8 cellular contexts compared by ENCODE assay signal in genomic region chr11:45180888-45181594, GRCh38. TPM values are rescaled to one million over a fixed set of nuclear protein-coding genes. Genes with fewer than 3 reads are reported as not detected.
A peak's percentile ranks its signal among the peaks of the same experiment; 100 is the strongest.
DNase-seq lines count a peak whose midpoint lies in the region; ATAC-seq, FAIRE-seq and TF ChIP-seq lines count a peak whose summit lies in the region.

No MANE protein-coding gene starts in this region.

- BruUV-seq in endothelial cell of umbilical vein (replicated peaks; lab: Mats Ljungman, UMichigan) = no TSS peak

- no peak overlapping the region for H3K4me3 Mint-ChIP-seq in activated CD4-positive, alpha-beta memory T cell treated with anti-CD3 and anti-CD28 coated beads, Interleukin-2, amount 10 ng/mL, durations not matched to agents 7 days and 5 days

- H4K20me1 ChIP-seq in BLaER1 (no peaks in the 10 kb centered on the region), endothelial cell of umbilical vein (replicated peaks; ENCODE audit: control insufficient read depth, extremely low read depth, insufficient read depth, low read length) (no peaks in the 10 kb centered on the region)

- H3K27ac Mint-ChIP-seq in activated CD4-positive, alpha-beta memory T cell treated with anti-CD3 and anti-CD28 coated beads, Interleukin-2, amount 10 ng/mL, durations not matched to agents 7 days and 5 days = no peak overlapping the region

- H3K4me1 Mint-ChIP-seq in activated CD4-positive, alpha-beta memory T cell treated with anti-CD3 and anti-CD28 coated beads, Interleukin-2, amount 10 ng/mL, durations not matched to agents 7 days and 5 days = peaks cover 3% of the 10 kb centered on the region

- ATAC-seq in GM19455 (IDR thresholded peaks at IDR 0.05; ENCODE audit: unreplicated experiment) = no peak
- no peak for ATAC-seq in HG02870 (IDR thresholded peaks at IDR 0.05; ENCODE audit: unreplicated experiment)

- FAIRE-seq in endothelial cell of umbilical vein (lab: Jason Lieb, UNC) = peak; percentile 61

- no peak for TF ChIP-seq CTCF in endothelial cell of umbilical vein (IDR thresholded peaks at IDR 0.05; ENCODE audit: extremely low read depth in 1 of 2, insufficient read depth in 1 of 2, low read depth in 1 of 2, low read length in 2 of 2)

- peak overlapping the region; percentile 96 for H3K4me2 ChIP-seq in BLaER1
- H3K4me2 ChIP-seq in endothelial cell of umbilical vein (ENCODE audit: insufficient read depth, low read length) = peak overlapping the region; percentile 54

- POLR2A ChIA-PET in activated CD4-positive, alpha-beta memory T cell treated with anti-CD3 and anti-CD28 coated beads, Interleukin-2, amount 10 ng/mL, durations not matched to agents 7 days and 5 days (lab: Charles Lee) = no interaction called here
- POLR2A ChIA-PET in endothelial cell of umbilical vein (lab: Charles Lee) = interaction anchor here (0.6 to 1.0 kb wide), 2 partner anchors 14 to 22 kb away, joined by 3 to 6 read pairs; no protein-coding TSS in a partner anchor

- H3K9me1 ChIP-seq in endothelial cell of umbilical vein (replicated peaks; ENCODE audit: control insufficient read depth, extremely low read depth, insufficient read depth, low read length) = no peaks in the 10 kb centered on the region

- peaks cover 33% of the 10 kb centered on the region for H3K4me1 ChIP-seq in BLaER1
- H3K4me1 ChIP-seq in HUES64 (ENCODE audit: insufficient read depth, low read length) = peaks cover 12% of the 10 kb centered on the region
- H3K4me1 ChIP-seq in endothelial cell of umbilical vein (ENCODE audit: control insufficient read depth, extremely low read depth, insufficient read depth, low read length) = peaks cover 12% of the 10 kb centered on the region
- peaks cover 12% of the 10 kb centered on the region in 2 donors for H3K4me1 ChIP-seq in mucosa of rectum (ENCODE audit: control insufficient read depth in 2 of 2, insufficient read depth in 2 of 2, low read length in 2 of 2)
- H3K4me1 ChIP-seq in subcutaneous abdominal adipose tissue (ENCODE audit: control insufficient read depth in 5 of 5, insufficient read depth in 5 of 5, low read length in 5 of 5) = peaks cover 2 to 18% (median 15%) of the 10 kb centered on the region in 5 donors

- CTCF ChIA-PET in activated CD4-positive, alpha-beta memory T cell treated with anti-CD3 and anti-CD28 coated beads, Interleukin-2, amount 10 ng/mL, durations not matched to agents 7 days and 5 days (lab: Charles Lee) = no interaction called here
- CTCF ChIA-PET in endothelial cell of umbilical vein (lab: Charles Lee) = interaction anchor here (1.1 to 5.5 kb wide), 8 partner anchors 14 to 591 kb away, joined by 3 to 35 read pairs (median 4); no protein-coding TSS in a partner anchor

- intact Hi-C loops in endothelial cell of umbilical vein (cut with micrococcal nuclease) = loop anchor here (1.0 to 5.0 kb wide), 4 partner anchors 29 to 151 kb away; no protein-coding TSS in a partner anchor

- H3K9me3 Mint-ChIP-seq in activated CD4-positive, alpha-beta memory T cell treated with anti-CD3 and anti-CD28 coated beads, Interleukin-2, amount 10 ng/mL, durations not matched to agents 7 days and 5 days = no peaks in the 10 kb centered on the region

- no peaks in the 10 kb centered on the region for H3K27me3 ChIP-seq in BLaER1
- peaks cover 11% of the 10 kb centered on the region; the same call in 1 of the 2 replicates for H3K27me3 ChIP-seq in HUES64 (ENCODE audit: insufficient read depth, low read length)
- no peaks in the 10 kb centered on the region for H3K27me3 ChIP-seq in endothelial cell of umbilical vein (ENCODE audit: control insufficient read depth in 2 of 2, insufficient read depth in 2 of 2, low read length in 2 of 2)
- H3K27me3 ChIP-seq in mucosa of rectum (ENCODE audit: control insufficient read depth in 2 of 2, insufficient read depth in 2 of 2, low read length in 2 of 2) = no peaks in the 10 kb centered on the region
- no peaks in the 10 kb centered on the region for H3K27me3 ChIP-seq in subcutaneous abdominal adipose tissue (ENCODE audit: control insufficient read depth in 5 of 5, insufficient read depth in 4 of 5, low read length in 5 of 5)

- no peaks in the 10 kb centered on the region for H3K79me2 ChIP-seq in endothelial cell of umbilical vein (ENCODE audit: control insufficient read depth, insufficient read depth, low read length)

- peak overlapping the region; percentile 81 for H3K9ac ChIP-seq in BLaER1
- peak overlapping the region; percentile 60 for H3K9ac ChIP-seq in HUES64 (ENCODE audit: low read depth, low read length)
- peak overlapping the region; percentile 32 for H3K9ac ChIP-seq in endothelial cell of umbilical vein (replicated peaks; ENCODE audit: extremely low read depth, insufficient read depth, low read length)
- peak overlapping the region; percentile 29 to 76 for H3K9ac ChIP-seq in mucosa of rectum (ENCODE audit: low read depth in 1 of 2, low read length in 2 of 2)
- peak overlapping the region in 4 of 5 donors; percentile 46 to 74 (median 66) for H3K9ac ChIP-seq in subcutaneous abdominal adipose tissue (ENCODE audit: low read length in 5 of 5)

- H3K27me3 Mint-ChIP-seq in activated CD4-positive, alpha-beta memory T cell treated with anti-CD3 and anti-CD28 coated beads, Interleukin-2, amount 10 ng/mL, durations not matched to agents 7 days and 5 days = peaks cover 29% of the 10 kb centered on the region

- peak overlapping the region; percentile 81 for H3K27ac ChIP-seq in BLaER1
- no peak overlapping the region for H3K27ac ChIP-seq in HUES64 (ENCODE audit: low read depth, low read length)
- H3K27ac ChIP-seq in endothelial cell of umbilical vein (ENCODE audit: insufficient read depth, low read depth, low read length) = peak overlapping the region; percentile 46
- peak overlapping the region; percentile 46 to 58 for H3K27ac ChIP-seq in mucosa of rectum (ENCODE audit: low read depth in 2 of 2, low read length in 2 of 2)
- peak overlapping the region; percentile 18 for H3K27ac ChIP-seq in subcutaneous abdominal adipose tissue (ENCODE audit: low read depth, low read length)

- H3K9me3 ChIP-seq in BLaER1 = no peaks in the 10 kb centered on the region
- no peaks in the 10 kb centered on the region for H3K9me3 ChIP-seq in HUES64 (ENCODE audit: insufficient read depth, low read depth, low read length)
- no peaks in the 10 kb centered on the region for H3K9me3 ChIP-seq in endothelial cell of umbilical vein (replicated peaks; ENCODE audit: control insufficient read depth, insufficient read depth, low read length)
- H3K9me3 ChIP-seq in mucosa of rectum (ENCODE audit: control insufficient read depth in 2 of 2, low read length in 2 of 2) = no peaks in the 10 kb centered on the region
- H3K9me3 ChIP-seq in subcutaneous abdominal adipose tissue (ENCODE audit: control insufficient read depth in 5 of 5, low read length in 5 of 5) = no peaks in the 10 kb centered on the region

- DNase-seq in activated CD4-positive, alpha-beta memory T cell treated with anti-CD3 and anti-CD28 coated beads, Interleukin-2, amount 10 ng/mL, durations not matched to agents 7 days and 5 days = peak; percentile 24
- peak; percentile 59 for DNase-seq in endothelial cell of umbilical vein (ENCODE audit: low read depth, low spot score)

- no peaks in the 10 kb centered on the region for H3K36me3 Mint-ChIP-seq in activated CD4-positive, alpha-beta memory T cell treated with anti-CD3 and anti-CD28 coated beads, Interleukin-2, amount 10 ng/mL, durations not matched to agents 7 days and 5 days (ENCODE audit: low read depth)

- peak overlapping the region; percentile 37 for H2AFZ ChIP-seq in endothelial cell of umbilical vein (ENCODE audit: low read depth, low read length)

- dilution Hi-C loops in endothelial cell of umbilical vein (cut with MboI; ENCODE audit: extremely low pct_ligation_motif_present, low sequenced_read_pairs) = no loop called here

- H3K36me3 ChIP-seq in BLaER1 = peaks cover 26% of the 10 kb centered on the region
- peaks cover 10% of the 10 kb centered on the region; the same call in 1 of the 2 replicates for H3K36me3 ChIP-seq in HUES64 (ENCODE audit: insufficient read depth, low read length)
- peaks cover 0 to 11% of the 10 kb centered on the region in 2 experiments for H3K36me3 ChIP-seq in endothelial cell of umbilical vein (ENCODE audit: control insufficient read depth in 2 of 2, extremely low read depth in 1 of 2, insufficient read depth in 2 of 2, low read length in 2 of 2)
- H3K36me3 ChIP-seq in mucosa of rectum (ENCODE audit: control insufficient read depth in 2 of 2, insufficient read depth in 2 of 2, low read length in 2 of 2) = peaks cover 6 to 11% of the 10 kb centered on the region in 2 donors
- peaks cover 5 to 31% (median 14%) of the 10 kb centered on the region in 5 donors for H3K36me3 ChIP-seq in subcutaneous abdominal adipose tissue (ENCODE audit: control insufficient read depth in 5 of 5, insufficient read depth in 5 of 5, low read length in 5 of 5)

- peak overlapping the region; percentile 72 for H3K4me3 ChIP-seq in BLaER1
- H3K4me3 ChIP-seq in HUES64 (ENCODE audit: low read length) = peak overlapping the region; percentile 60
- peak overlapping the region in 2 of 3 experiments; percentile 33 for H3K4me3 ChIP-seq in endothelial cell of umbilical vein (replicated peaks in 1 of 3; ENCODE audit: insufficient read depth in 1 of 3, low read depth in 1 of 3, low read length in 3 of 3)
- peak overlapping the region; percentile 52 to 54 for H3K4me3 ChIP-seq in mucosa of rectum (ENCODE audit: low read length in 2 of 2)
- peak overlapping the region in 4 of 5 donors; percentile 52 to 62 (median 58) for H3K4me3 ChIP-seq in subcutaneous abdominal adipose tissue (ENCODE audit: low read depth in 1 of 5, low read length in 5 of 5)

- 11% methylated on average over 42 of the region's 42 CpGs for WGBS in HUES64

- TF ChIP-seq POLR2A in endothelial cell of umbilical vein (IDR thresholded peaks at IDR 0.05; ENCODE audit: low read depth, low read length) = peak; percentile 40

TF ChIP-seq in endothelial cell of umbilical vein, 7 proteins besides CTCF, POLR2A, EP300 and RAD21 (continues in another document):
- TF ChIP-seq MYC (IDR thresholded peaks at IDR 0.05; ENCODE audit: low read depth, low read length) = no peak
- no peak for TF ChIP-seq POLR2AphosphoS5 (IDR thresholded peaks at IDR 0.05; ENCODE audit: insufficient read depth, low read depth, low read length)
- no peak for TF ChIP-seq GATA2 (IDR thresholded peaks at IDR 0.05; ENCODE audit: insufficient read depth, insufficient read length, low read depth, low read length)

RNA-seq across cellular contexts. Expression of gene PRDM11, which starts 34.6 kb away (rescaled TPM):
- 4.7 TPM for polyA plus RNA-seq in HUES64 (2013, experiment 1 of 2)
- 3.3 TPM for polyA plus RNA-seq in HUES64 (2013, experiment 2 of 2)
- total RNA-seq in activated CD4-positive, alpha-beta memory T cell treated with anti-CD3 and anti-CD28 coated beads, Interleukin-2, amount 10 ng/mL, durations not matched to agents 7 days and 5 days = under 1 TPM; 0.78 to 0.85 TPM
- 13.9 and 14.1 TPM in 2 replicates for total RNA-seq in endothelial cell of umbilical vein
- 5.9 and 6.9 TPM in 2 replicates for polyA plus RNA-seq in endothelial cell of umbilical vein
- polyA plus RNA-seq in endothelial cell of umbilical vein (2011; cell fraction: cytosol; rRNA removed) = 5.3 and 6.8 TPM in 2 replicates
- 10.2 and 12.8 TPM in 2 replicates for polyA plus RNA-seq in endothelial cell of umbilical vein (2011; cell fraction: nucleus; rRNA removed)
- polyA plus RNA-seq in endothelial cell of umbilical vein (2012) = 5.9 and 8.8 TPM in 2 replicates
- 7.7 and 18.1 TPM in 2 replicates for polyA minus RNA-seq in endothelial cell of umbilical vein
- polyA minus RNA-seq in endothelial cell of umbilical vein (2011; cell fraction: cytosol; rRNA and poly(A)+ RNA removed) = 10.0 TPM
- 7.7 and 12.2 TPM in 2 replicates for polyA minus RNA-seq in endothelial cell of umbilical vein (2011; cell fraction: nucleus; rRNA and poly(A)+ RNA removed)
